2 cellular contexts compared by ENCODE assay signal in the genomic region with DNA sequence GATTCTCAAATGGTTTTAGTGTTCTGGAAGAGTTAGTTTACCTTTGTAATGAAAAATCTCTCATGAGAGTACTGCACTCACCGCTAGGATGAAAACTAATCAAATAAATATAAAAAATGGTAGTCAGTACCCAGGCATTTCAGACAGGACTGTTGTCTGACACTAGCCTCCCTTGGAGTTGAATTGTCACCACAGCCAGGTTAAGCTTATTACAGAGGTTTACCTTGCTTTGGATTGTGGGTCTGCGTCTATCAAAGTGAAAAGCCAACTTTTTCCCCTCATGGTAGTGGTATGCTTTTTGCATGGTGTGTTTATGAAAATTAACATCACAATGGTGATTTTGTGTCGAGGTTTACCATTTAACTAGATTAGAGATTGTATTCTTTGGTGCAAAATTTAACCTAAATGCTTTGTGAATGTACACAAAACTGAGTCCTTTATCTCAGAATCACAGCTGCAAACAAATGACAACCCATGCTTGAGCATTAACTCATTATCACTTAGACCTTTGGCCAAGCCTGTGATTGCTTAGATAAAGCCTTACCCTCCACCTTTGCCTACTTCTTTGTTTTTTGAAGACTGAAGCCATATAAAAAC.
TF ChIP-seq lines count a peak whose summit lies in the region.

No MANE protein-coding gene starts in this region.

TF ChIP-seq in IMR-90, 13 proteins besides CTCF, POLR2A, EP300 and RAD21:
- TF ChIP-seq SMC3 (IDR thresholded peaks at IDR 0.05; ENCODE audit: low read depth, low read length) = no peak
- no peak for TF ChIP-seq MXI1 (IDR thresholded peaks at IDR 0.05; ENCODE audit: borderline replicate concordance, low read depth, low read length)
- no peak for TF ChIP-seq CEBPB (IDR thresholded peaks at IDR 0.05; ENCODE audit: low read depth, low read length)
- TF ChIP-seq ELK1 (IDR thresholded peaks at IDR 0.05; ENCODE audit: borderline replicate concordance, low read depth, low read length) = no peak
- no peak for TF ChIP-seq NFE2L2 (IDR thresholded peaks at IDR 0.05; ENCODE audit: low read depth, low read length)
- no peak for TF ChIP-seq RFX5 (IDR thresholded peaks at IDR 0.05; ENCODE audit: low read depth, low read length)
- no peak for TF ChIP-seq CHD1 (IDR thresholded peaks at IDR 0.05; ENCODE audit: low read depth, low read length)
- TF ChIP-seq BHLHE40 (IDR thresholded peaks at IDR 0.05; ENCODE audit: low read depth, low read length) = no peak
- TF ChIP-seq MAZ (IDR thresholded peaks at IDR 0.05; ENCODE audit: borderline replicate concordance, low read depth, low read length) = no peak
- TF ChIP-seq, protein P1, sequence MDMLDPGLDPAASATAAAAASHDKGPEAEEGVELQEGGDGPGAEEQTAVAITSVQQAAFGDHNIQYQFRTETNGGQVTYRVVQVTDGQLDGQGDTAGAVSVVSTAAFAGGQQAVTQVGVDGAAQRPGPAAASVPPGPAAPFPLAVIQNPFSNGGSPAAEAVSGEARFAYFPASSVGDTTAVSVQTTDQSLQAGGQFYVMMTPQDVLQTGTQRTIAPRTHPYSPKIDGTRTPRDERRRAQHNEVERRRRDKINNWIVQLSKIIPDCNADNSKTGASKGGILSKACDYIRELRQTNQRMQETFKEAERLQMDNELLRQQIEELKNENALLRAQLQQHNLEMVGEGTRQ (IDR thresholded peaks at IDR 0.05; ENCODE audit: low read depth, low read length) = no peak
- no peak for TF ChIP-seq RCOR1 (IDR thresholded peaks at IDR 0.05; ENCODE audit: insufficient replicate concordance, low read length)
- no peak for TF ChIP-seq FOS (IDR thresholded peaks at IDR 0.05; ENCODE audit: low read depth, low read length)
- no peak for TF ChIP-seq MAFK (IDR thresholded peaks at IDR 0.05; ENCODE audit: low read depth, low read length)

TF ChIP-seq in liver, 16 proteins besides CTCF, POLR2A, EP300 and RAD21:
- TF ChIP-seq JUND (IDR thresholded peaks at IDR 0.05) = peak; percentile 15 to 18
- no peak for TF ChIP-seq TAF1 (conservative IDR thresholded peaks at IDR 0.05)
- peak in 1 of 2 donors; percentile 21 for TF ChIP-seq RXRA (IDR thresholded peaks at IDR 0.05)
- peak; percentile 36 to 49 for TF ChIP-seq HNF4A (conservative IDR thresholded peaks at IDR 0.05)
